In genomic region chr10:102628451-102628911, GRCh38 we compare ENCODE assay signal across 1 cellular context.
TF ChIP-seq lines count a peak whose summit lies in the region.

No MANE protein-coding gene starts in this region.

TF ChIP-seq in GM23338, 12 proteins besides CTCF, POLR2A, EP300 and RAD21:
- TF ChIP-seq JUNB (IDR thresholded peaks at IDR 0.05; ENCODE audit: unreplicated experiment) (no peak), EZH2phosphoT487 (IDR thresholded peaks at IDR 0.05; ENCODE audit: unreplicated experiment) (no peak), REST (IDR thresholded peaks at IDR 0.05; ENCODE audit: unreplicated experiment) (no peak), NANOG (IDR thresholded peaks at IDR 0.05; ENCODE audit: borderline replicate concordance) (no peak), ZNF331 (CRISPR knock-in tag; IDR thresholded peaks at IDR 0.05; ENCODE audit: low read depth) (no peak), EZH2 (IDR thresholded peaks at IDR 0.05; ENCODE audit: low read depth, unreplicated experiment) (no peak), CREB1 (CRISPR knock-in tag; IDR thresholded peaks at IDR 0.05; ENCODE audit: low read depth) (no peak)
TF ChIP-seq in GM23338: peak in this region for 0.
